11 cellular contexts compared by ENCODE assay signal in genomic region chr7:29565634-29565981, GRCh38. TPM values are rescaled to one million over a fixed set of nuclear protein-coding genes. Genes with fewer than 3 reads are reported as not detected.
DNase-seq lines count a peak whose midpoint lies in the region; ATAC-seq and TF ChIP-seq lines count a peak whose summit lies in the region.
"Had no signal": no experiment of that assay in that cellular context is flagged by ENCODE, and none has a peak within 500 bp of the region (broad histone marks: within the 10 kb centered on the region; RNA-seq: fewer than 3 reads in every experiment).

No MANE protein-coding gene starts in this region.

- H3K4me2 ChIP-seq in GM23338, result peak overlapping the region; percentile 91

- H3K4me1 ChIP-seq in GM23338 (ENCODE audit: insufficient read depth) (peaks cover 42% of the 10 kb centered on the region), iPS-15b (ENCODE audit: control insufficient read depth, insufficient read depth, low read length) (peaks cover 27% of the 10 kb centered on the region), sigmoid colon (peaks cover 0 to 40% (median 35%) of the 10 kb centered on the region in 4 donors)

- H3K9ac ChIP-seq in iPS-15b (ENCODE audit: low read depth, low read length), result peak overlapping the region; percentile 47

- H3K9me3 Mint-ChIP-seq in GM23338, result no peaks in the 10 kb centered on the region
- H3K9me3 Mint-ChIP-seq in activated T-helper 17 cell treated with anti-CD3 and anti-CD28 coated beads, Interleukin-2, amount 50 U/mL, for 72 hours, result peaks cover 5% of the 10 kb centered on the region
- H3K9me3 Mint-ChIP-seq: activated naive CD4-positive, alpha-beta T cell treated with anti-CD3 and anti-CD28 coated beads, Interleukin-2, amount 50 U/mL, for 24 hours had no signal

- peaks cover 36% of the 10 kb centered on the region for H3K27me3 Mint-ChIP-seq in GM23338 (ENCODE audit: insufficient read depth, low read depth, poor library complexity)
- peaks cover 61% of the 10 kb centered on the region for H3K27me3 Mint-ChIP-seq in activated T-helper 17 cell treated with anti-CD3 and anti-CD28 coated beads, Interleukin-2, amount 50 U/mL, for 72 hours

- H3K9me3 ChIP-seq in iPS-15b (ENCODE audit: control insufficient read depth, insufficient read depth, low read length), result no peaks in the 10 kb centered on the region
- H3K9me3 ChIP-seq in sigmoid colon, result no peaks in the 10 kb centered on the region

- peaks cover 11% of the 10 kb centered on the region for H3K79me2 ChIP-seq in GM23338 (replicated peaks; ENCODE audit: insufficient read depth)

- peaks cover 28% of the 10 kb centered on the region for H3K27me3 ChIP-seq in GM23338 (ENCODE audit: insufficient read depth)
- H3K27me3 ChIP-seq in iPS-15b (ENCODE audit: control insufficient read depth, insufficient read depth, low read length), result peaks cover 26% of the 10 kb centered on the region
- peaks cover 5 to 76% (median 52%) of the 10 kb centered on the region in 3 donors for H3K27me3 ChIP-seq in sigmoid colon

- no peak overlapping the region for H3K27ac ChIP-seq in GM23338 (ENCODE audit: low read depth)
- H3K27ac ChIP-seq in sigmoid colon, result peak overlapping the region in 1 of 4 donors; percentile 29

- TF ChIP-seq EP300 in sigmoid colon (IDR thresholded peaks at IDR 0.05), result no peak

- ATAC-seq in GM23338 (peak; percentile 0; the same call in 1 of the 3 replicates), HG03521 (IDR thresholded peaks at IDR 0.05; ENCODE audit: unreplicated experiment) (no peak)
- no peak for ATAC-seq in activated T-helper 17 cell treated with anti-CD3 and anti-CD28 coated beads, Interleukin-2, amount 50 U/mL, for 72 hours (replicated peaks)

- H3K36me3 ChIP-seq in GM23338 (ENCODE audit: insufficient read depth) (no peaks in the 10 kb centered on the region), iPS-15b (ENCODE audit: control insufficient read depth, insufficient read depth, low read length) (no peaks in the 10 kb centered on the region), sigmoid colon (no peaks in the 10 kb centered on the region)

- TF ChIP-seq POLR2A in sigmoid colon (IDR thresholded peaks at IDR 0.05), result no peak

- no peak for DNase-seq in GM23338 (ENCODE audit: low spot score)
- no peak for DNase-seq in sigmoid colon
- DNase-seq in GM19238 (ENCODE audit: insufficient read length, low spot score), result no peak
- DNase-seq in activated CD8-positive, alpha-beta memory T cell treated with anti-CD3 and anti-CD28 coated beads for 24 hours, result no peak
- DNase-seq in epidermal melanocyte (ENCODE audit: insufficient read length, low spot score), result no peak
- DNase-seq: NCI-H2171 had no signal

- no peak for TF ChIP-seq CTCF in GM23338 (conservative IDR thresholded peaks at IDR 0.05; ENCODE audit: low read depth in 2 of 2)
- TF ChIP-seq CTCF in sigmoid colon (IDR thresholded peaks at IDR 0.05), result no peak

- H3K4me1 Mint-ChIP-seq in GM23338, result peaks cover 48% of the 10 kb centered on the region
- H3K4me1 Mint-ChIP-seq in activated T-helper 17 cell treated with anti-CD3 and anti-CD28 coated beads, Interleukin-2, amount 50 U/mL, for 72 hours, result peaks cover 8% of the 10 kb centered on the region

- intact Hi-C loops in sigmoid colon (cut with DNase I), result no loop called here

- H4K20me1 ChIP-seq in GM23338 (replicated peaks; ENCODE audit: insufficient read depth), result no peaks in the 10 kb centered on the region

- no peak overlapping the region for H3K27ac Mint-ChIP-seq in GM23338
- no peak overlapping the region for H3K27ac Mint-ChIP-seq in activated T-helper 17 cell treated with anti-CD3 and anti-CD28 coated beads, Interleukin-2, amount 50 U/mL, for 72 hours
- H3K27ac Mint-ChIP-seq: activated naive CD4-positive, alpha-beta T cell treated with anti-CD3 and anti-CD28 coated beads, Interleukin-2, amount 50 U/mL, for 24 hours had no signal

- H3K36me3 Mint-ChIP-seq in GM23338 (ENCODE audit: low read depth), result peaks cover 6% of the 10 kb centered on the region; the same call in 1 of the 3 replicates
- no peaks in the 10 kb centered on the region for H3K36me3 Mint-ChIP-seq in activated T-helper 17 cell treated with anti-CD3 and anti-CD28 coated beads, Interleukin-2, amount 50 U/mL, for 72 hours (ENCODE audit: low read depth)

- 0 out of 2 replicates have a peak, but pooled peaks cover 4% of the 10 kb centered on the region for H3F3A ChIP-seq in GM23338 (replicated peaks; ENCODE audit: low read depth)

- WGBS in sigmoid colon, 2 donors, result 5 to 17% methylated on average over 13 of the region's 13 CpGs

- H3K4me3 Mint-ChIP-seq in GM23338, result peak overlapping the region; percentile 89
- peak overlapping the region; percentile 15 for H3K4me3 Mint-ChIP-seq in activated T-helper 17 cell treated with anti-CD3 and anti-CD28 coated beads, Interleukin-2, amount 50 U/mL, for 72 hours
- H3K4me3 Mint-ChIP-seq: activated naive CD4-positive, alpha-beta T cell treated with anti-CD3 and anti-CD28 coated beads, Interleukin-2, amount 50 U/mL, for 24 hours had no signal

- peak overlapping the region; percentile 95 for H3K4me3 ChIP-seq in GM23338
- peak overlapping the region; percentile 80 for H3K4me3 ChIP-seq in iPS-15b (ENCODE audit: low read depth, low read length)
- H3K4me3 ChIP-seq in sigmoid colon, result peak overlapping the region in 3 of 4 donors; percentile 42 to 59 (median 57)

- no peaks in the 10 kb centered on the region for H3K9me2 ChIP-seq in GM23338 (ENCODE audit: insufficient read depth)

- no peak overlapping the region for H2AFZ ChIP-seq in GM23338

TF ChIP-seq in GM23338, 12 proteins besides CTCF, POLR2A, EP300 and RAD21:
- TF ChIP-seq ZNF114 (CRISPR knock-in tag; IDR thresholded peaks at IDR 0.05) (no peak), NANOG (IDR thresholded peaks at IDR 0.05; ENCODE audit: borderline replicate concordance) (no peak), EZH2 (IDR thresholded peaks at IDR 0.05; ENCODE audit: low read depth, unreplicated experiment) (no peak), STAT1 (IDR thresholded peaks at IDR 0.05; ENCODE audit: unreplicated experiment) (no peak), ZNF331 (CRISPR knock-in tag; IDR thresholded peaks at IDR 0.05; ENCODE audit: low read depth) (no peak), CREB1 (CRISPR knock-in tag; IDR thresholded peaks at IDR 0.05; ENCODE audit: low read depth) (no peak), POLR2AphosphoS5 (IDR thresholded peaks at IDR 0.05; ENCODE audit: low read depth) (no peak), EZH2phosphoT487 (IDR thresholded peaks at IDR 0.05; ENCODE audit: unreplicated experiment) (no peak), ETS1 (IDR thresholded peaks at IDR 0.05) (no peak), REST (IDR thresholded peaks at IDR 0.05; ENCODE audit: unreplicated experiment) (no peak), JUNB (IDR thresholded peaks at IDR 0.05; ENCODE audit: unreplicated experiment) (no peak)

RNA-seq across cellular contexts. Expression of gene PRR15, which starts 2.0 kb away (rescaled TPM):
- 15.5 and 17.4 TPM in 2 replicates for total RNA-seq in GM23338 (2014; rRNA removed; shearing (Covaris generic))
- polyA plus RNA-seq in GM23338 (2016; fragmentation: Nextera tagmentation; extraction: Ambion mirVana) (8.5 and 9.6 TPM in 2 replicates), sigmoid colon (100 to 1,000 TPM; 104 to 318 (median 228) TPM)
- not detected for total RNA-seq in activated T-helper 17 cell treated with anti-CD3 and anti-CD28 coated beads, Interleukin-2, amount 50 U/mL, for 72 hours
- total RNA-seq in sigmoid colon, result under 1 TPM in 1 of 4 donors, not detected in 3; 0.27 TPM
- total RNA-seq: T-helper 1 cell treated with Interleukin-12 subunit alpha and Interleukin-12 subunit beta and Interleukin-4 antibody, amounts not matched to agents 30 ng/mL and 1 ng/mL, for 36 hours had no signal

Comparison
In these comparisons a context has a peak if more than half of its experiments do, and no peak if none do; other contexts are left out.
1. RNA of gene PRR15, which starts 2.0 kb away (total RNA-seq): 15.5 to 17.4 TPM in GM23338; 0.27 TPM in sigmoid colon and not detected in activated T-helper 17 cell treated with anti-CD3 and anti-CD28 coated beads, Interleukin-2, amount 50 U/mL, for 72 hours; every median in the first group is over 10 times any median in the second.
2. Peak in every context shown above with its lines, with median percentiles within 50 percentile points of each other: H3K4me3 ChIP-seq.